18 cellular contexts compared by ENCODE assay signal in the genomic region with DNA sequence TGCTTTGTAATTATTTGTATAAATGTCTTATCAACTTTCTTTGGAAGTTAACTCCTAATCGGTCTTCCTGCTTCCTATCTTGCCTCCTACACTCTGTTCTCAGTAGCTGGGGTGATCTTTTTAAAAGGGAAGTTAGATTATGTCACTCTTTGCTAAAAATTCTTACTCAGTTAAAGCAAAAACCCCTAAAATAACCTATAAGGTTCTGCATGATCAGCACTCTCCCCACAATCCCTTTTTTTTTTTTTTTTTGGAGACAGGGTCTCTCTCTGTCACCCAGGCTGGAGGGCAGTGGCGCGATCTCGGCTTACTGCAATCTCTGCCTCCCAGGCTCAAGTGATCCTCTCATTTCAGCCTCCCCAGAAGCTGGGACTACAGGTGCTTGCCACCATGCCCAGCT.
"Had no signal": no experiment of that assay in that cellular context is flagged by ENCODE, and none has a peak within 500 bp of the region (broad histone marks: within the 10 kb centered on the region; RNA-seq: fewer than 3 reads in every experiment).

No MANE protein-coding gene starts in this region.

- DNase-seq: dermis blood vessel endothelial cell; heart left ventricle; hippocampal formation; left colon; left ventricle myocardium superior; mesenchymal stem cell; midbrain; naive B cell; occipital lobe; pancreas; right cardiac atrium; small intestine; stimulated activated CD4-positive, alpha-beta T cell treated with anti-CD3 and anti-CD28 coated beads, Interleukin-12 subunit alpha, Interleukin-12 subunit beta, amount 100 ng/mL, for 4 hours; stimulated activated naive CD4-positive, alpha-beta T cell treated with Interleukin-2 at 50 U/mL for 16 hours had no signal

- ATAC-seq: heart left ventricle, left colon, left ventricle myocardium superior, pancreas had no signal

- H3K27ac ChIP-seq: heart left ventricle, pancreas had no signal

- H3K4me3 ChIP-seq: heart left ventricle, lung, pancreas had no signal

- FAIRE-seq: frontal cortex, pancreas, small intestine had no signal

- H3K9me3 ChIP-seq: pancreas had no signal

- H3K27me3 Mint-ChIP-seq: progenitor cell of endocrine pancreas had no signal

- H3K36me3 ChIP-seq: heart left ventricle, pancreas had no signal

- H3K27ac Mint-ChIP-seq: naive B cell, nephron, progenitor cell of endocrine pancreas had no signal

- H3K27me3 ChIP-seq: heart left ventricle, pancreas had no signal

- H3K36me3 Mint-ChIP-seq: naive B cell had no signal

- H3K4me3 Mint-ChIP-seq: nephron had no signal
